ENCODE assay signal across 1 cellular context in the genomic region with DNA sequence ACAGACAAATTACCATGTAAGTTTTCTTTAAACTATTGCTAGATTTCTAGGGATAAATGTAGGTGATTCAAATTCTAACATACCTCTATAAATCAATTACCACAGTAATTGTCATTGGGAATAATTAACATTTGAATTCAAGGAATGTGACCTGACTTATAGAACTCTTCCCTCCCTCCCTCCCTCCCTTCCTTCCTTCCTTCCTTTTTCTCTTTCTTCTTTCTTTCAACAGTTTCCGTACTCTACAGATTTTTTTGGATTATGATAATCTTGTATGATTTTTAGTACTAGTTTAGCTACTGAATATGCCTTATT.
TF ChIP-seq lines count a peak whose summit lies in the region.

No MANE protein-coding gene starts in this region.

TF ChIP-seq in HepG2, 621 proteins besides CTCF, POLR2A, EP300 and RAD21:
- no peak for TF ChIP-seq ZBTB38 (CRISPR knock-in tag; IDR thresholded peaks at IDR 0.05)
- TF ChIP-seq GATAD2A (CRISPR knock-in tag; IDR thresholded peaks at IDR 0.05) = no peak
- no peak for TF ChIP-seq SKI (IDR thresholded peaks at IDR 0.05; ENCODE audit: partially characterized antibody)
- TF ChIP-seq ZNF879 (CRISPR knock-in tag; IDR thresholded peaks at IDR 0.05) = no peak
- TF ChIP-seq, protein P1, sequence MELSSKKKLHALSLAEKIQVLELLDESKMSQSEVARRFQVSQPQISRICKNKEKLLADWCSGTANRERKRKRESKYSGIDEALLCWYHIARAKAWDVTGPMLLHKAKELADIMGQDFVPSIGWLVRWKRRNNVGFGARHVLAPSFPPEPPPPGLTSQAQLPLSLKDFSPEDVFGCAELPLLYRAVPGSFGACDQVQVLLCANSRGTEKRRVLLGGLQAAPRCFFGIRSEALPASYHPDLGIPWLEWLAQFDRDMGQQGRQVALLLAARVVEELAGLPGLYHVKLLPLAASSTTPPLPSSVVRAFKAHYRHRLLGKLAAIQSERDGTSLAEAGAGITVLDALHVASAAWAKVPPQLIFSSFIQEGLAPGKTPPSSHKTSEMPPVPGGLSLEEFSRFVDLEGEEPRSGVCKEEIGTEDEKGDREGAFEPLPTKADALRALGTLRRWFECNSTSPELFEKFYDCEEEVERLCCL (CRISPR knock-in tag; IDR thresholded peaks at IDR 0.05; ENCODE audit: borderline replicate concordance) = no peak
- TF ChIP-seq HNRNPK (IDR thresholded peaks at IDR 0.05; ENCODE audit: low read depth, low read length, poor library complexity, severe bottlenecking) = peak; percentile 86
- no peak for TF ChIP-seq CREM (IDR thresholded peaks at IDR 0.05)
- no peak for TF ChIP-seq CREM (CRISPR knock-in tag; IDR thresholded peaks at IDR 0.05)
- TF ChIP-seq, protein P2, sequence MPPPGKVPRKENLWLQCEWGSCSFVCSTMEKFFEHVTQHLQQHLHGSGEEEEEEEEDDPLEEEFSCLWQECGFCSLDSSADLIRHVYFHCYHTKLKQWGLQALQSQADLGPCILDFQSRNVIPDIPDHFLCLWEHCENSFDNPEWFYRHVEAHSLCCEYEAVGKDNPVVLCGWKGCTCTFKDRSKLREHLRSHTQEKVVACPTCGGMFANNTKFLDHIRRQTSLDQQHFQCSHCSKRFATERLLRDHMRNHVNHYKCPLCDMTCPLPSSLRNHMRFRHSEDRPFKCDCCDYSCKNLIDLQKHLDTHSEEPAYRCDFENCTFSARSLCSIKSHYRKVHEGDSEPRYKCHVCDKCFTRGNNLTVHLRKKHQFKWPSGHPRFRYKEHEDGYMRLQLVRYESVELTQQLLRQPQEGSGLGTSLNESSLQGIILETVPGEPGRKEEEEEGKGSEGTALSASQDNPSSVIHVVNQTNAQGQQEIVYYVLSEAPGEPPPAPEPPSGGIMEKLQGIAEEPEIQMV (CRISPR knock-in tag; IDR thresholded peaks at IDR 0.05; ENCODE audit: low read depth) = no peak
- TF ChIP-seq, protein P3, sequence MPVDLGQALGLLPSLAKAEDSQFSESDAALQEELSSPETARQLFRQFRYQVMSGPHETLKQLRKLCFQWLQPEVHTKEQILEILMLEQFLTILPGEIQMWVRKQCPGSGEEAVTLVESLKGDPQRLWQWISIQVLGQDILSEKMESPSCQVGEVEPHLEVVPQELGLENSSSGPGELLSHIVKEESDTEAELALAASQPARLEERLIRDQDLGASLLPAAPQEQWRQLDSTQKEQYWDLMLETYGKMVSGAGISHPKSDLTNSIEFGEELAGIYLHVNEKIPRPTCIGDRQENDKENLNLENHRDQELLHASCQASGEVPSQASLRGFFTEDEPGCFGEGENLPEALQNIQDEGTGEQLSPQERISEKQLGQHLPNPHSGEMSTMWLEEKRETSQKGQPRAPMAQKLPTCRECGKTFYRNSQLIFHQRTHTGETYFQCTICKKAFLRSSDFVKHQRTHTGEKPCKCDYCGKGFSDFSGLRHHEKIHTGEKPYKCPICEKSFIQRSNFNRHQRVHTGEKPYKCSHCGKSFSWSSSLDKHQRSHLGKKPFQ (CRISPR knock-in tag; IDR thresholded peaks at IDR 0.05; ENCODE audit: insufficient replicate concordance) = no peak
